Comparison of ENCODE assay signal across 27 cellular contexts in genomic region chr11:112861356-112861755, GRCh38.
A peak's percentile ranks its signal among the peaks of the same experiment; 100 is the strongest.
DNase-seq lines count a peak whose midpoint lies in the region; ATAC-seq, FAIRE-seq and TF ChIP-seq lines count a peak whose summit lies in the region.
"Had no signal": no experiment of that assay in that cellular context is flagged by ENCODE, and none has a peak within 500 bp of the region (broad histone marks: within the 10 kb centered on the region; RNA-seq: fewer than 3 reads in every experiment).

No MANE protein-coding gene starts in this region.

- H3K27me3 ChIP-seq in pancreas = no peaks in the 10 kb centered on the region
- H3K27me3 ChIP-seq: BE2C, BLaER1 had no signal

- CTCF ChIA-PET in HEK293 (lab: Yijun Ruan, JAX) = no interaction called here

- no peak overlapping the region for H3K4me3 ChIP-seq in HEK293 (ENCODE audit: low read depth, low read length)
- no peak overlapping the region for H3K4me3 ChIP-seq in pancreas
- H3K4me3 ChIP-seq: BLaER1 had no signal

- H3K27ac ChIP-seq in HEK293 (ENCODE audit: extremely low read depth, low read depth, low read length) (no peak overlapping the region), pancreas (no peak overlapping the region), substantia nigra (ENCODE audit: low read depth, low read length, poor library complexity, severe bottlenecking) (no peak overlapping the region)
- H3K27ac ChIP-seq: BLaER1 had no signal

- H3K36me3 ChIP-seq in HEK293 (ENCODE audit: control insufficient read depth in 2 of 2, insufficient read depth in 1 of 2, low read length in 2 of 2) = no peaks in the 10 kb centered on the region
- H3K36me3 ChIP-seq in pancreas = no peaks in the 10 kb centered on the region
- H3K36me3 ChIP-seq: BE2C, BLaER1 had no signal

- ATAC-seq in pancreas (no peak), HG03196 (IDR thresholded peaks at IDR 0.05; ENCODE audit: unreplicated experiment) (no peak), GM21619 (IDR thresholded peaks at IDR 0.05; ENCODE audit: unreplicated experiment) (no peak)
- no peak for ATAC-seq in activated CD4-positive, CD25-positive, alpha-beta regulatory T cell treated with anti-CD3 and anti-CD28 coated beads, Interleukin-2, amount 50 U/mL, for 24 hours

- DNase-seq in frontal cortex (ENCODE audit: low spot score in 2 of 2) = no peak
- no peak for DNase-seq in pancreas
- DNase-seq in substantia nigra (lab: John Stamatoyannopoulos, UW) = no peak
- DNase-seq: 8988T; ACHN; BE2C; C1 segment of cervical spinal cord; CD4-positive, alpha-beta memory T cell; CD4-positive, CD25-positive, alpha-beta regulatory T cell; CD8-positive, alpha-beta memory T cell; COR-L47; DMS 273 treated with DMSO at 0.1 percent for 48 hours; DMS153; DMS53; DMS79; DND-41; EL; GF-D8 had no signal

- POLR2A ChIA-PET in HEK293 (lab: Yijun Ruan, JAX) = no interaction called here

- TF ChIP-seq CTCF in HEK293 (tag by site-specific recombination; IDR thresholded peaks at IDR 0.05) = no peak
- no peak for TF ChIP-seq CTCF in pancreas (IDR thresholded peaks at IDR 0.05)

- H3K9me3 ChIP-seq in HEK293 (ENCODE audit: control insufficient read depth, insufficient read depth, low read depth, low read length) = no peaks in the 10 kb centered on the region
- no peaks in the 10 kb centered on the region for H3K9me3 ChIP-seq in pancreas
- H3K9me3 ChIP-seq: BE2C had no signal

- no peaks in the 10 kb centered on the region for H3K4me1 ChIP-seq in HEK293 (ENCODE audit: control insufficient read depth, insufficient read depth, low read length)
- H3K4me1 ChIP-seq in pancreas = no peaks in the 10 kb centered on the region
- H3K4me1 ChIP-seq: BLaER1 had no signal

- FAIRE-seq in G401.6 (lab: Jason Lieb, UNC) (peak; percentile 23), frontal cortex (lab: Jason Lieb, UNC) (peak; percentile 21), pancreas (lab: Jason Lieb, UNC) (peak; percentile 23)
- FAIRE-seq: A204.1, GM12891, GM19239 had no signal

- intact Hi-C loops in pancreas (cut with DNase I) = no loop called here

TF ChIP-seq in HEK293, 187 proteins besides CTCF, POLR2A, EP300 and RAD21:
- no peak for TF ChIP-seq REST (tag by site-specific recombination; IDR thresholded peaks at IDR 0.05)
- no peak for TF ChIP-seq ZNF473 (tag by site-specific recombination; IDR thresholded peaks at IDR 0.05)
- TF ChIP-seq ZNF843 (tag by site-specific recombination; IDR thresholded peaks at IDR 0.05) = no peak
- no peak for TF ChIP-seq ZFP69B (tag by site-specific recombination; IDR thresholded peaks at IDR 0.05)
- TF ChIP-seq SETDB1 (IDR thresholded peaks at IDR 0.05; ENCODE audit: insufficient read length, low read length) = peak; percentile 52
- no peak for TF ChIP-seq ZNF23 (tag by site-specific recombination; IDR thresholded peaks at IDR 0.05; ENCODE audit: borderline replicate concordance)
TF ChIP-seq in HEK293: peak in this region for 1.
